ENCODE assay signal across 8 cellular contexts in the genomic region with DNA sequence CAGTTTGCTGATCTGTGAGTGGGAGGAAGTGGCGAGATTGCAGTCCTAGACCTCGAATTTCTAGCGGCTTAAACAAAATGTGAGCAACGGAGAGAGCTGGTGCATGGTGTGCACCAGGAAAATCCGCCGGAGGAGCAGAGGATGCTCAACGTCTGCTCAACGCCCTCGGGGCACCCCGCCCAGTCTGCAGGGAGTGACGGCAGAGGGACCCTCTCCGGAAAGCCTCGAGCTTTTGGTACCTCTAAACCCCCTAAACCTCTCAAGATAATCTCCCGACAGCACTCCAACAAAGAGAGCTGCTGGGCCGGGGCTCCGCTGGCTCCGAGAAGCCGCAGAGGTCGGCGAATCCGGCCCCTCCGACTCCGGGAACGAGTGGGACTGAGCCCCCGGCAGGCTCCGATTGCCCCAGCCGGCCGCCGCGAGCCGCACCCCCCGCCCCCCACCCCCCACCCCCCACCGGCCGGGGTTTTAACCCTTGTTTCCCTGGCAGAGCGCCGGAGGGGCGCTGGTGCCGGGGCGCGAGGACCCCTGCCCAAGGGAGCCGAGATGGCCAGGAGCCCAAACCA. TPM values are rescaled to one million over a fixed set of nuclear protein-coding genes. Genes with fewer than 3 reads are reported as not detected.
DNase-seq lines count a peak whose midpoint lies in the region; ATAC-seq, FAIRE-seq and TF ChIP-seq lines count a peak whose summit lies in the region.

No MANE protein-coding gene starts in this region.

- H3K4me3 Mint-ChIP-seq in naive B cell = peak overlapping the region; percentile 71 to 89 (median 79)

- TF ChIP-seq RAD21 in GM12878 (IDR thresholded peaks at IDR 0.05; ENCODE audit: insufficient read depth, low read depth, low read length) = no peak

- H3K27me3 Mint-ChIP-seq in naive B cell = peaks cover 65 to 85% (median 65%) of the 10 kb centered on the region in 3 donors

- H3K4me3 ChIP-seq in AG09309 (ENCODE audit: control insufficient read depth, low read depth, low read length) (peak overlapping the region; percentile 25), GM12878 (no peak overlapping the region)

- CTCF ChIA-PET in GM12878 (lab: Yijun Ruan, JAX) = interaction anchor here (1.6 to 2.1 kb wide), 2 partner anchors 36 to 247 kb away, joined by 6 to 8 read pairs; no protein-coding TSS in a partner anchor

- DNase-seq in AG09309 (ENCODE audit: low read depth) = no peak
- DNase-seq in GM13977 (ENCODE audit: low spot score) = peak; percentile 54
- DNase-seq in GM12878 (ENCODE audit: low read depth, low spot score) = no peak
- no peak for DNase-seq in naive B cell
- no peak for DNase-seq in NK-92 (lab: John Stamatoyannopoulos, UW; ENCODE audit: unreplicated experiment)
- no peak for DNase-seq in NCI-H2196 (lab: John Stamatoyannopoulos, UW; ENCODE audit: unreplicated experiment)
- no peak for DNase-seq in HT-29 (ENCODE audit: low spot score)
- DNase-seq in NCI-H1105 treated with DMSO at 0.1 percent for 48 hours (lab: John Stamatoyannopoulos, UW) = no peak

- no peaks in the 10 kb centered on the region for H3K9me3 ChIP-seq in GM12878 (replicated peaks; ENCODE audit: control insufficient read depth, insufficient read depth, low read length)

- no peak for FAIRE-seq in GM12878 (lab: Jason Lieb, UNC)

- H3K27me3 ChIP-seq in GM12878 (replicated peaks in 1 of 2; ENCODE audit: control insufficient read depth in 2 of 2, insufficient read depth in 2 of 2, low read length in 1 of 2) = peaks cover 25 to 34% of the 10 kb centered on the region in 2 experiments

- POLR2A ChIA-PET in GM12878 (lab: Charles Lee) = no interaction called here

- TF ChIP-seq CTCF in AG09309 (IDR thresholded peaks at IDR 0.05; ENCODE audit: control insufficient read depth, insufficient read depth, low read depth, low read length, missing control alignments) = no peak
- TF ChIP-seq CTCF in GM13977 (IDR thresholded peaks at IDR 0.05; ENCODE audit: extremely low read depth, insufficient read depth, missing control alignments) = no peak
- TF ChIP-seq CTCF in GM12878 (IDR thresholded peaks at IDR 0.05 in 2 of 3, conservative IDR thresholded peaks at IDR 0.05 in 1 of 3; ENCODE audit: control insufficient read depth in 2 of 3, extremely low read depth in 1 of 3, insufficient read depth in 1 of 3, low read depth in 3 of 3, low read length in 3 of 3) = no peak

- no peaks in the 10 kb centered on the region for H4K20me1 ChIP-seq in GM12878 (ENCODE audit: control insufficient read depth, insufficient read depth)

- H3K79me2 ChIP-seq in GM12878 (ENCODE audit: control insufficient read depth, insufficient read depth, low read length) = no peaks in the 10 kb centered on the region

- H3K27ac ChIP-seq in GM12878 (ENCODE audit: control insufficient read depth, insufficient read depth) = no peak overlapping the region

- no peak overlapping the region for H3K9ac ChIP-seq in GM12878 (ENCODE audit: control insufficient read depth, insufficient read depth, low read length)

- RAD21 ChIA-PET in GM12878 (lab: Charles Lee; ENCODE audit: unreplicated experiment) = no interaction called here

- WGBS in GM12878 (ENCODE audit: insufficient coverage, insufficient replicate concordance, low lambda C conversion rate, missing lambda C conversion rate) = 8% methylated on average over 24 of the region's 41 CpGs

- H3K36me3 Mint-ChIP-seq in naive B cell = peaks cover 0 to 10% of the 10 kb centered on the region in 2 donors

- ATAC-seq in GM12878 = peak; percentile 22
- peak in 1 of 2 donors; percentile 10 for ATAC-seq in naive B cell (ENCODE audit: low read depth in 2 of 2)

- H3K9me3 Mint-ChIP-seq in naive B cell = no peaks in the 10 kb centered on the region

- TF ChIP-seq POLR2A in GM12878 (IDR thresholded peaks at IDR 0.05; ENCODE audit: low read depth, low read length) = no peak

- H2AFZ ChIP-seq in GM12878 (ENCODE audit: control insufficient read depth, low read depth, low read length) = no peak overlapping the region

- SMC1A ChIA-PET in GM12878 (lab: Charles Lee; ENCODE audit: uncharacterized antibody, unreplicated experiment) = no interaction called here

- BruUV-seq in GM12878 (replicated peaks; lab: Mats Ljungman, UMichigan) = no TSS peak

- H3K4me1 Mint-ChIP-seq in naive B cell = peaks cover 11 to 28% (median 20%) of the 10 kb centered on the region in 3 donors

- in situ Hi-C loops in GM13977 (cut with MboI; ENCODE audit: low pct_unique_long_range_greater_than_20kb, low sequenced_read_pairs, unreplicated experiment) (loop anchor here (25.0 kb wide), 1 partner anchor 90 kb away; no protein-coding TSS in a partner anchor), GM12878 (cut with MboI) (no loop called here)

- no peak overlapping the region for H3K27ac Mint-ChIP-seq in naive B cell

- H3K4me2 ChIP-seq in GM12878 (ENCODE audit: control insufficient read depth, insufficient read depth) = no peak overlapping the region; the same call in 1 of the 2 replicates

- no peak for TF ChIP-seq EP300 in GM12878 (IDR thresholded peaks at IDR 0.05; ENCODE audit: borderline replicate concordance in 1 of 2, control insufficient read depth in 1 of 2, low read depth in 2 of 2, low read length in 2 of 2)

- intact Hi-C loops in GM12878 (cut with micrococcal nuclease; ENCODE audit: unreplicated experiment) = loop anchor here (5.0 kb wide), 1 partner anchor 35 kb away; no protein-coding TSS in a partner anchor

- H3K36me3 ChIP-seq in GM12878 (ENCODE audit: control insufficient read depth in 2 of 2, insufficient read depth in 2 of 2, low read length in 1 of 2) = no peaks in the 10 kb centered on the region

- peaks cover 3% of the 10 kb centered on the region; the same call in 1 of the 2 replicates for H3K4me1 ChIP-seq in GM12878 (ENCODE audit: control insufficient read depth, insufficient read depth, low read length)

TF ChIP-seq in GM12878, 131 proteins besides CTCF, POLR2A, EP300 and RAD21 (continues in another document):
- TF ChIP-seq, protein P1, sequence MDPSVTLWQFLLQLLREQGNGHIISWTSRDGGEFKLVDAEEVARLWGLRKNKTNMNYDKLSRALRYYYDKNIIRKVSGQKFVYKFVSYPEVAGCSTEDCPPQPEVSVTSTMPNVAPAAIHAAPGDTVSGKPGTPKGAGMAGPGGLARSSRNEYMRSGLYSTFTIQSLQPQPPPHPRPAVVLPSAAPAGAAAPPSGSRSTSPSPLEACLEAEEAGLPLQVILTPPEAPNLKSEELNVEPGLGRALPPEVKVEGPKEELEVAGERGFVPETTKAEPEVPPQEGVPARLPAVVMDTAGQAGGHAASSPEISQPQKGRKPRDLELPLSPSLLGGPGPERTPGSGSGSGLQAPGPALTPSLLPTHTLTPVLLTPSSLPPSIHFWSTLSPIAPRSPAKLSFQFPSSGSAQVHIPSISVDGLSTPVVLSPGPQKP (IDR thresholded peaks at IDR 0.05; ENCODE audit: low read depth, low read length) = no peak
- TF ChIP-seq ATF7 (IDR thresholded peaks at IDR 0.05; ENCODE audit: low read depth) (no peak), PAX8 (IDR thresholded peaks at IDR 0.05) (no peak)

RNA-seq across cellular contexts. Expression of a gene that starts 1.7 kb away (rescaled TPM):
- total RNA-seq in GM12878 (2013; cell fraction: nucleolus; rRNA removed) = 0.29 and 2.2 TPM in 2 replicates
- total RNA-seq in GM12878 (2014; rRNA removed) (0.76 and 1.3 TPM in 2 replicates), GM12878 (2014; rRNA removed; fragmentation: Illumina TruSeq; extraction: Trizol) (0.18 and 0.49 TPM in 2 replicates), GM12878 (2021) (0.33 and 0.64 TPM in 2 replicates)
- 0.09 TPM for polyA plus RNA-seq in GM12878 (2011; ENCODE audit: low read depth)
- polyA plus RNA-seq in GM12878 (2011; rRNA removed) (1.3 and 1.7 TPM in 2 replicates), GM12878 (2014; fragmentation: Illumina TruSeq; extraction: Trizol) (0.27 and 0.37 TPM in 2 replicates), GM12878 (2014; fragmentation: Nextera tagmentation; extraction: Ambion mirVana) (under 1 TPM; 0.03 to 0.84 TPM), GM12878 (2014; rRNA removed) (0.22 and 0.46 TPM in 2 replicates), GM12878 (2016; fragmentation: Nextera tagmentation; extraction: Ambion mirVana) (under 1 TPM; 0.49 to 0.78 TPM), naive B cell (ENCODE audit: low read depth in 6 of 6) (under 1 TPM in 1 of 6 donors, not detected in 5; 1.00 TPM)
- 0.88 and 1.9 TPM in 2 replicates for polyA plus RNA-seq in GM12878 (2011; cell fraction: cytosol; rRNA removed)
- polyA plus RNA-seq in GM12878 (2011; cell fraction: nucleus; rRNA removed) = 2.9 and 4.6 TPM in 2 replicates
- 1.0 and 1.1 TPM in 2 replicates for polyA plus RNA-seq in GM12878 (2012)
- 1.2 and 4.3 TPM in 2 replicates for polyA minus RNA-seq in GM12878 (2011; rRNA and poly(A)+ RNA removed)
- polyA minus RNA-seq in GM12878 (2011; cell fraction: cytosol; rRNA and poly(A)+ RNA removed) = not detected in 2 replicates
- 2.3 and 3.7 TPM in 2 replicates for polyA minus RNA-seq in GM12878 (2011; cell fraction: nucleus; rRNA and poly(A)+ RNA removed)
- 0.51 TPM in 1 of 2 replicates, not detected in the other for total RNA-seq in HT-29 (2014; rRNA removed; shearing (Covaris generic))

RNA-seq across cellular contexts. Expression of a gene that starts 41.5 kb away (rescaled TPM):
- 49.8 and 50.4 TPM in 2 replicates for total RNA-seq in GM12878 (2013; cell fraction: nucleolus; rRNA removed)
- total RNA-seq in GM12878 (2014; rRNA removed) = 23.2 and 27.2 TPM in 2 replicates
- 31.0 and 31.9 TPM in 2 replicates for total RNA-seq in GM12878 (2014; rRNA removed; fragmentation: Illumina TruSeq; extraction: Trizol)
- total RNA-seq in GM12878 (2021) = 22.8 and 24.0 TPM in 2 replicates
- 11.4 TPM for polyA plus RNA-seq in GM12878 (2011; ENCODE audit: low read depth)
- polyA plus RNA-seq in GM12878 (2011; rRNA removed) = 27.8 and 41.2 TPM in 2 replicates
- 11.7 and 12.6 TPM in 2 replicates for polyA plus RNA-seq in GM12878 (2011; cell fraction: cytosol; rRNA removed)
- polyA plus RNA-seq in GM12878 (2011; cell fraction: nucleus; rRNA removed) = 8.4 and 17.9 TPM in 2 replicates
- polyA plus RNA-seq in GM12878 (2012) = 8.5 and 10.8 TPM in 2 replicates
- polyA plus RNA-seq in GM12878 (2014; fragmentation: Illumina TruSeq; extraction: Trizol) = 28.0 and 31.3 TPM in 2 replicates
- 10 to 100 TPM in 1 of 2 experiments, 1 to 10 TPM in 1; 7.6 to 12.8 TPM for polyA plus RNA-seq in GM12878 (2014; fragmentation: Nextera tagmentation; extraction: Ambion mirVana)
- 22.2 and 24.0 TPM in 2 replicates for polyA plus RNA-seq in GM12878 (2014; rRNA removed)
- polyA plus RNA-seq in GM12878 (2016; fragmentation: Nextera tagmentation; extraction: Ambion mirVana) = 10 to 100 TPM; 31.6 to 33.7 TPM
- 29.3 and 62.8 TPM in 2 replicates for polyA minus RNA-seq in GM12878 (2011; rRNA and poly(A)+ RNA removed)
- 9.5 and 15.9 TPM in 2 replicates for polyA minus RNA-seq in GM12878 (2011; cell fraction: cytosol; rRNA and poly(A)+ RNA removed)
- 13.7 and 24.4 TPM in 2 replicates for polyA minus RNA-seq in GM12878 (2011; cell fraction: nucleus; rRNA and poly(A)+ RNA removed)
- polyA plus RNA-seq in naive B cell (ENCODE audit: low read depth in 6 of 6) = 10 to 100 TPM; 21.8 to 38.4 (median 23.7) TPM
- 5.7 and 14.5 TPM in 2 replicates for total RNA-seq in HT-29 (2014; rRNA removed; shearing (Covaris generic))
